8 cellular contexts compared by ENCODE assay signal in the genomic region with DNA sequence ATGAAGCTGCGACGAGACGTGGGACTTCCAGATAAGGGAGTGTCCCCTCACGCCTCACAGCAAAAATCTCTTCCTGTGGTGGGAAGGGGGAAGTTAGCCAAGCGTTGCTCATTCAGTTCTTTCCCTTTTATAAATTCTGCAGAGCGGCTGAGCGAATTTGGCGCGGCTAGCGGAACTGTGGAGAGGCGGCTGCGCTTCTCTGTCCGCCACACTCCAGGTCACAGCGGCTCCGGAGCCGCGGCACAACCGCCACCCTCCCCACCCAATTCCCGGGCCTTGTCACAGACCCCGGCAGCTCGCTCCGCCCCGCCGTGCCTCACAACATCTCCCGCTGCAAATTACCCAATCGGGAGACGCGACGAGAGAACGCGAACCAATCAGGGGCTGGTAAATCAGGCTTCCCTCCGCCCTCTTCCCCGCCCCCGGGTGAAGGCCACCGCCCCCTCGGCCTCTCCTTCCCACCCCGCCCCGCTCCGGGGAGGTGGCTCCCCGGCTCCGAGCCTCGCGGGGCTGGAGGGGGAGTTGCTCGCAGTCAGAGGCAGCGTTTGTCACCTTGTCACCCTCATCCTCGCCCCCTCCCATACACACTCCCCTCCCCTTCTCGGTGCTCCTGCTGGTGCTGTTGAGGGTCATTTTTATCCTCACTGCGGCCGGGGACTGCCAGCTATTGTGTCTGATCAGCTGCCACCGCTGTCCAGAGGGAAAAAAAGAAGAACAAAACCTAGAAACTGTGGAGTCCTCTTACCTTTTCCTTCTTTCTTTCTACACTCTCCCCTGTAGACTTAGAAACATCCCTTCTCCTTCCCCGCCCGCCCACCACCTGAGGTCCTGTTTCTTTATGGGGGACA. TPM values are rescaled to one million over a fixed set of nuclear protein-coding genes. Genes with fewer than 3 reads are reported as not detected.
A peak's percentile ranks its signal among the peaks of the same experiment; 100 is the strongest.
DNase-seq lines count a peak whose midpoint lies in the region; ATAC-seq, FAIRE-seq and TF ChIP-seq lines count a peak whose summit lies in the region.

No MANE protein-coding gene starts in this region.

- CTCF ChIA-PET in Caco-2 (lab: Charles Lee) (interaction anchor here (0.5 to 1.6 kb wide), 4 partner anchors 82 to 227 kb away, joined by 3 to 7 read pairs (median 4); no protein-coding TSS in a partner anchor), H1 (lab: Charles Lee; ENCODE audit: partially characterized antibody) (interaction anchor here (0.6 to 2.0 kb wide), 8 partner anchors 11 to 536 kb away, joined by 3 to 7 read pairs (median 4); no protein-coding TSS in a partner anchor)
- CTCF ChIA-PET in activated CD8-positive, alpha-beta memory T cell treated with anti-CD3 and anti-CD28 coated beads, Interleukin-2, amount 10 ng/mL, durations not matched to agents 7 days and 5 days (lab: Charles Lee): interaction anchor here (0.7 to 2.4 kb wide), 6 partner anchors 18 to 227 kb away, joined by 3 to 6 read pairs (median 3); no protein-coding TSS in a partner anchor

- H3K9me3 ChIP-seq in Caco-2 (no peaks in the 10 kb centered on the region), H1 (ENCODE audit: insufficient read depth in 2 of 2, low read depth in 1 of 2, low read length in 1 of 2) (no peaks in the 10 kb centered on the region), mesenchymal stem cell (ENCODE audit: control insufficient read depth, low read length) (no peaks in the 10 kb centered on the region)

- no peaks in the 10 kb centered on the region for H3K27me3 Mint-ChIP-seq in Caco-2 (ENCODE audit: insufficient read depth, unreplicated experiment)
- peaks cover 3% of the 10 kb centered on the region for H3K27me3 Mint-ChIP-seq in activated CD8-positive, alpha-beta memory T cell treated with anti-CD3 and anti-CD28 coated beads, Interleukin-2, amount 10 ng/mL, durations not matched to agents 7 days and 5 days

- H2BK12ac ChIP-seq in H1 (ENCODE audit: low read depth, low read length): 0 out of 2 replicates have a peak overlapping the region, but pooled peaks have one; percentile 18
- H2BK12ac ChIP-seq in mesenchymal stem cell (ENCODE audit: low read length in 2 of 2): peak overlapping the region; percentile 40 to 72

- peak overlapping the region; percentile 13 for H4K5ac ChIP-seq in H1 (ENCODE audit: insufficient read length, low read depth, low read length)

- H2BK5ac ChIP-seq in H1 (ENCODE audit: low read depth, low read length): peak overlapping the region; percentile 7; the same call in 1 of the 2 replicates
- no peak overlapping the region for H2BK5ac ChIP-seq in mesenchymal stem cell (ENCODE audit: low read depth, low read length, poor library complexity, severe bottlenecking)

- H2BK120ac ChIP-seq in H1 (replicated peaks; ENCODE audit: low read depth, low read length) (peak overlapping the region; percentile 87), mesenchymal stem cell (ENCODE audit: low read depth, low read length) (no peak overlapping the region)

- H3K79me1 ChIP-seq in H1 (ENCODE audit: low read depth, low read length) (no peaks in the 10 kb centered on the region), mesenchymal stem cell (replicated peaks; ENCODE audit: low read length, poor library complexity, severe bottlenecking) (no peaks in the 10 kb centered on the region)

- H2AK5ac ChIP-seq in H1 (ENCODE audit: low read depth, low read length) (no peak overlapping the region), mesenchymal stem cell (ENCODE audit: low read length, severe bottlenecking) (no peak overlapping the region)

- H3K56ac ChIP-seq in H1 (replicated peaks; ENCODE audit: insufficient read length, low read depth, low read length): no peak overlapping the region

- H3K4me1 Mint-ChIP-seq in Caco-2 (ENCODE audit: low read depth, unreplicated experiment): peaks cover 21% of the 10 kb centered on the region
- peaks cover 34% of the 10 kb centered on the region for H3K4me1 Mint-ChIP-seq in activated CD8-positive, alpha-beta memory T cell treated with anti-CD3 and anti-CD28 coated beads, Interleukin-2, amount 10 ng/mL, durations not matched to agents 7 days and 5 days

- DNase-seq in Caco-2 (peak; percentile 99 to 100), HTR-8/SVneo (ENCODE audit: insufficient read length, low spot score) (peak; percentile 98), NOMO-1 treated with DMSO at 0.1 percent for 48 hours (lab: John Stamatoyannopoulos, UW; ENCODE audit: unreplicated experiment) (peak; percentile 92), H1 (ENCODE audit: low read depth in 1 of 2, low spot score in 2 of 2) (peak; percentile 83 to 97), mesenchymal stem cell (peak; percentile 98)
- peak; percentile 97 for DNase-seq in activated CD8-positive, alpha-beta memory T cell treated with anti-CD3 and anti-CD28 coated beads, Interleukin-2, amount 10 ng/mL, durations not matched to agents 7 days and 5 days
- peak; percentile 85 for DNase-seq in stimulated activated CD8-positive, alpha-beta memory T cell treated with anti-CD3 and anti-CD28 coated beads, Interleukin-12 subunit alpha, Interleukin-12 subunit beta, amount 100 ng/mL, for 24 hours (ENCODE audit: extremely low read depth)

- no peaks in the 10 kb centered on the region for H3K36me3 ChIP-seq in Caco-2 (ENCODE audit: control insufficient read depth, insufficient read depth, low read length)
- no peaks in the 10 kb centered on the region for H3K36me3 ChIP-seq in H1 (ENCODE audit: control insufficient read depth in 2 of 4, insufficient read depth in 4 of 4, low read length in 3 of 4)
- H3K36me3 ChIP-seq in mesenchymal stem cell (ENCODE audit: control insufficient read depth in 1 of 2, insufficient read depth in 2 of 2, low read depth in 1 of 2, low read length in 2 of 2): peaks cover 6 to 18% of the 10 kb centered on the region in 2 experiments

- intact Hi-C loops in Caco-2 (cut with micrococcal nuclease; ENCODE audit: unreplicated experiment): loop anchor here (1.0 to 5.0 kb wide), 9 partner anchors 38 to 517 kb away; a partner anchor contains a TSS

- no peak for TF ChIP-seq RAD21 in H1 (IDR thresholded peaks at IDR 0.05 in 1 of 2, conservative IDR thresholded peaks at IDR 0.05 in 1 of 2; ENCODE audit: low read depth in 2 of 2, low read length in 2 of 2)

- H3K4ac ChIP-seq in H1 (replicated peaks; ENCODE audit: insufficient read length, low read depth, low read length) (no peak overlapping the region), mesenchymal stem cell (ENCODE audit: low read depth in 1 of 2, low read length in 2 of 2) (peak overlapping the region; percentile 88 to 90)

- H4K20me1 ChIP-seq in H1 (replicated peaks in 1 of 2; ENCODE audit: control insufficient read depth in 1 of 2, insufficient read depth in 2 of 2, low read length in 2 of 2): peaks cover 4% of the 10 kb centered on the region in 2 experiments

- H2BK15ac ChIP-seq in H1 (ENCODE audit: low read length) (no peak overlapping the region), mesenchymal stem cell (ENCODE audit: low read depth, poor library complexity, severe bottlenecking) (no peak overlapping the region)

- TF ChIP-seq EP300 in H1 (IDR thresholded peaks at IDR 0.05; ENCODE audit: borderline replicate concordance in 1 of 2, low read depth in 2 of 2, low read length in 2 of 2): no peak

- H4K8ac ChIP-seq in H1 (ENCODE audit: extremely low read depth, insufficient read depth, low read length) (peak overlapping the region; percentile 80), mesenchymal stem cell (ENCODE audit: low read length) (peak overlapping the region; percentile 90)

- ATAC-seq in GM21381 (IDR thresholded peaks at IDR 0.05; ENCODE audit: unreplicated experiment): peak; percentile 81
- ATAC-seq in activated CD8-positive, alpha-beta memory T cell treated with anti-CD3 and anti-CD28 coated beads, Interleukin-2, amount 10 ng/mL, durations not matched to agents 7 days and 5 days: peak; percentile 90

- no peak overlapping the region for H4K91ac ChIP-seq in H1 (replicated peaks; ENCODE audit: insufficient read length, low read length)
- peak overlapping the region; percentile 90 for H4K91ac ChIP-seq in mesenchymal stem cell (ENCODE audit: low read length)

- H3K18ac ChIP-seq in H1 (ENCODE audit: extremely low read depth, low read length) (no peak overlapping the region; the same call in 1 of the 2 replicates), mesenchymal stem cell (ENCODE audit: low read depth in 1 of 2, low read length in 2 of 2) (peak overlapping the region; percentile 93 to 99)

- peaks cover 21% of the 10 kb centered on the region for H3K23me2 ChIP-seq in H1 (ENCODE audit: low read depth, low read length)

- H3K4me2 ChIP-seq in H1 (ENCODE audit: insufficient read depth in 1 of 2, low read depth in 2 of 2, low read length in 2 of 2) (peak overlapping the region; percentile 98), mesenchymal stem cell (ENCODE audit: low read length, poor library complexity, severe bottlenecking) (peak overlapping the region; percentile 89)

- no peak for TF ChIP-seq CTCF in Caco-2 (IDR thresholded peaks at IDR 0.05; ENCODE audit: insufficient read depth in 1 of 2, low read depth in 1 of 2, low read length in 1 of 2, severe bottlenecking in 1 of 2, unreplicated experiment in 1 of 2)
- no peak for TF ChIP-seq CTCF in H1 (IDR thresholded peaks at IDR 0.05; ENCODE audit: control extremely low read depth in 1 of 3, insufficient read depth in 1 of 3, low read depth in 1 of 3, low read length in 3 of 3)

- no peak overlapping the region for H2BK20ac ChIP-seq in H1 (ENCODE audit: low read length)

- TF ChIP-seq POLR2A in H1 (IDR thresholded peaks at IDR 0.05; ENCODE audit: control extremely low read depth in 1 of 2, low read depth in 2 of 2, low read length in 2 of 2): no peak

- no peak overlapping the region for H3K27ac ChIP-seq in H1 (ENCODE audit: low read depth, low read length)
- H3K27ac ChIP-seq in mesenchymal stem cell (ENCODE audit: low read length, poor library complexity, severe bottlenecking): peak overlapping the region; percentile 62

- H3K4me3 ChIP-seq in Caco-2 (ENCODE audit: low read depth, low read length) (peak overlapping the region; percentile 85), H1 (ENCODE audit: extremely low read depth in 1 of 4, insufficient read depth in 2 of 4, low read depth in 3 of 4, low read length in 4 of 4) (peak overlapping the region; percentile 67 to 96 (median 72)), mesenchymal stem cell (ENCODE audit: insufficient read depth in 1 of 2, low read depth in 1 of 2, low read length in 2 of 2) (peak overlapping the region; percentile 78 to 99)

- H3K4me1 ChIP-seq in Caco-2 (peaks cover 8% of the 10 kb centered on the region), H1 (replicated peaks in 1 of 4; ENCODE audit: control insufficient read depth in 3 of 4, insufficient read depth in 4 of 4, low read length in 3 of 4) (peaks cover 4 to 14% (median 9%) of the 10 kb centered on the region in 4 experiments), mesenchymal stem cell (ENCODE audit: control insufficient read depth, insufficient read depth, low read depth, low read length) (peaks cover 6% of the 10 kb centered on the region)

- POLR2A ChIA-PET in Caco-2 (lab: Charles Lee): interaction anchor here (0.6 to 1.5 kb wide), 4 partner anchors 18 to 292 kb away, joined by 3 to 6 read pairs (median 3); a partner anchor contains a TSS
- POLR2A ChIA-PET in H1 (lab: Charles Lee; ENCODE audit: partially characterized antibody): interaction anchor here (1.4 to 3.6 kb wide), 2 partner anchors 224 to 227 kb away, joined by 4 to 21 read pairs; a partner anchor contains a TSS

- H3K23ac ChIP-seq in H1 (ENCODE audit: insufficient read length) (no peak overlapping the region), mesenchymal stem cell (ENCODE audit: low read length in 2 of 2) (peak overlapping the region in 1 of 2 experiments; percentile 34)

- peaks cover 0 to 26% of the 10 kb centered on the region in 2 experiments; a peak in 2 of 4 replicates for H3K79me2 ChIP-seq in H1 (ENCODE audit: control insufficient read depth in 1 of 2, insufficient read depth in 2 of 2, low read length in 2 of 2)

- no TSS peak for BruUV-seq in Caco-2 (replicated peaks; lab: Mats Ljungman, UMichigan)

- no peak overlapping the region for H3K4me3 Mint-ChIP-seq in Caco-2 (ENCODE audit: unreplicated experiment)
- peak overlapping the region; percentile 85 for H3K4me3 Mint-ChIP-seq in activated CD8-positive, alpha-beta memory T cell treated with anti-CD3 and anti-CD28 coated beads, Interleukin-2, amount 10 ng/mL, durations not matched to agents 7 days and 5 days

- H3K9ac ChIP-seq in H1 (replicated peaks in 1 of 4; ENCODE audit: extremely low read depth in 1 of 4, low read depth in 3 of 4, low read length in 3 of 4) (peak overlapping the region in 2 of 4 experiments; percentile 12 to 72; a peak in 2 of 7 replicates), mesenchymal stem cell (ENCODE audit: low read length) (peak overlapping the region; percentile 97)

- 0% methylated on average over 17 of the region's 52 CpGs; no CpG with 5 or more reads in 1 of the 2 experiments for WGBS in H1 (ENCODE audit: extremely low coverage in 1 of 2, insufficient coverage in 1 of 2, insufficient read length in 1 of 2, insufficient replicate concordance in 2 of 2, low coverage in 1 of 2, low lambda C conversion rate in 2 of 2, missing lambda C conversion rate in 1 of 2), 2 experiments
- under 1% methylated on average over 50 of the region's 52 CpGs for WGBS in mesenchymal stem cell

- H3K36me3 Mint-ChIP-seq in Caco-2 (ENCODE audit: insufficient read depth, unreplicated experiment): peaks cover 32% of the 10 kb centered on the region
- peaks cover 7% of the 10 kb centered on the region for H3K36me3 Mint-ChIP-seq in activated CD8-positive, alpha-beta memory T cell treated with anti-CD3 and anti-CD28 coated beads, Interleukin-2, amount 10 ng/mL, durations not matched to agents 7 days and 5 days

- FAIRE-seq in HTR-8/SVneo (lab: Jason Lieb, UNC) (peak; percentile 99), H1 (lab: Jason Lieb, UNC) (peak; percentile 73)

- peak overlapping the region; percentile 86 for H3K27ac Mint-ChIP-seq in Caco-2 (ENCODE audit: unreplicated experiment)
- H3K27ac Mint-ChIP-seq in activated CD8-positive, alpha-beta memory T cell treated with anti-CD3 and anti-CD28 coated beads, Interleukin-2, amount 10 ng/mL, durations not matched to agents 7 days and 5 days: peak overlapping the region; percentile 89

- H3K27me3 ChIP-seq in Caco-2 (replicated peaks; ENCODE audit: control insufficient read depth, insufficient read depth, low read length) (no peaks in the 10 kb centered on the region), H1 (replicated peaks in 1 of 4; ENCODE audit: control insufficient read depth in 3 of 4, extremely low read depth in 1 of 4, insufficient read depth in 3 of 4, low read length in 3 of 4) (peaks cover 0 to 16% (median 12%) of the 10 kb centered on the region in 4 experiments; a peak in 5 of 7 replicates), mesenchymal stem cell (ENCODE audit: control insufficient read depth in 1 of 2, insufficient read depth in 1 of 2, low read length in 2 of 2) (no peaks in the 10 kb centered on the region)

- peak overlapping the region; percentile 21 for H3K14ac ChIP-seq in H1 (ENCODE audit: insufficient read length)
- H3K14ac ChIP-seq in mesenchymal stem cell (ENCODE audit: low read length in 2 of 2): peak overlapping the region in 1 of 2 experiments; percentile 99

- H3K9me3 Mint-ChIP-seq in Caco-2 (ENCODE audit: unreplicated experiment): no peaks in the 10 kb centered on the region
- H3K9me3 Mint-ChIP-seq in activated CD8-positive, alpha-beta memory T cell treated with anti-CD3 and anti-CD28 coated beads, Interleukin-2, amount 10 ng/mL, durations not matched to agents 7 days and 5 days (ENCODE audit: low read depth): no peaks in the 10 kb centered on the region

- peak overlapping the region; percentile 46; the same call in 1 of the 2 replicates for H2AFZ ChIP-seq in H1 (ENCODE audit: low read length)
- peak overlapping the region; percentile 30 for H2AFZ ChIP-seq in mesenchymal stem cell (ENCODE audit: low read depth, low read length)

RNA-seq across cellular contexts. Expression of a gene that starts 0.9 kb away (rescaled TPM):
- total RNA-seq in Caco-2 (2022): 99.1 and 103 TPM in 2 replicates
- 10 to 100 TPM; 32.7 to 34.1 TPM for total RNA-seq in activated CD8-positive, alpha-beta memory T cell treated with anti-CD3 and anti-CD28 coated beads, Interleukin-2, amount 10 ng/mL, durations not matched to agents 7 days and 5 days
- 34.9 and 35.3 TPM in 2 replicates for total RNA-seq in H1 (2021; fragmentation: NEBNext Ultra II Directional; extraction: Animal tissue kit (Norgen Biotek cat#: 25700))
- polyA plus RNA-seq in H1 (2011; rRNA removed): 10.7 and 14.4 TPM in 2 replicates
- 18.5 TPM for polyA plus RNA-seq in H1 (2011; cell fraction: cytosol; rRNA removed)
- polyA plus RNA-seq in H1 (2011; cell fraction: nucleus; rRNA removed): 35.1 TPM
- polyA plus RNA-seq in H1 (2012, experiment 1 of 2): 17.9 to 27.4 TPM (median 20.9 TPM) in 4 replicates
- polyA plus RNA-seq in H1 (2012, experiment 2 of 2): 0.83 TPM
- polyA plus RNA-seq in H1 (2013, experiment 1 of 2): 19.3 TPM
- 17.9 TPM for polyA plus RNA-seq in H1 (2013, experiment 2 of 2)
- 50.3 and 79.0 TPM in 2 replicates for polyA minus RNA-seq in H1 (2011; rRNA and poly(A)+ RNA removed)
- polyA minus RNA-seq in H1 (2011; cell fraction: cytosol; rRNA and poly(A)+ RNA removed): 36.3 TPM
- polyA minus RNA-seq in H1 (2011; cell fraction: nucleus; rRNA and poly(A)+ RNA removed): 72.5 TPM
- 36.6 TPM for polyA plus RNA-seq in mesenchymal stem cell (2013, experiment 1 of 2)
- polyA plus RNA-seq in mesenchymal stem cell (2013, experiment 2 of 2): 35.0 TPM
